ENCODE assay signal across 1 cellular context in genomic region chr1:212557739-212558664, GRCh38.
A peak's percentile ranks its signal among the peaks of the same experiment; 100 is the strongest.
TF ChIP-seq lines count a peak whose summit lies in the region.

No MANE protein-coding gene starts in this region.

TF ChIP-seq in K562, 482 proteins besides CTCF, POLR2A, EP300 and RAD21 (continued from another document and continues in another):
- TF ChIP-seq, protein P1, sequence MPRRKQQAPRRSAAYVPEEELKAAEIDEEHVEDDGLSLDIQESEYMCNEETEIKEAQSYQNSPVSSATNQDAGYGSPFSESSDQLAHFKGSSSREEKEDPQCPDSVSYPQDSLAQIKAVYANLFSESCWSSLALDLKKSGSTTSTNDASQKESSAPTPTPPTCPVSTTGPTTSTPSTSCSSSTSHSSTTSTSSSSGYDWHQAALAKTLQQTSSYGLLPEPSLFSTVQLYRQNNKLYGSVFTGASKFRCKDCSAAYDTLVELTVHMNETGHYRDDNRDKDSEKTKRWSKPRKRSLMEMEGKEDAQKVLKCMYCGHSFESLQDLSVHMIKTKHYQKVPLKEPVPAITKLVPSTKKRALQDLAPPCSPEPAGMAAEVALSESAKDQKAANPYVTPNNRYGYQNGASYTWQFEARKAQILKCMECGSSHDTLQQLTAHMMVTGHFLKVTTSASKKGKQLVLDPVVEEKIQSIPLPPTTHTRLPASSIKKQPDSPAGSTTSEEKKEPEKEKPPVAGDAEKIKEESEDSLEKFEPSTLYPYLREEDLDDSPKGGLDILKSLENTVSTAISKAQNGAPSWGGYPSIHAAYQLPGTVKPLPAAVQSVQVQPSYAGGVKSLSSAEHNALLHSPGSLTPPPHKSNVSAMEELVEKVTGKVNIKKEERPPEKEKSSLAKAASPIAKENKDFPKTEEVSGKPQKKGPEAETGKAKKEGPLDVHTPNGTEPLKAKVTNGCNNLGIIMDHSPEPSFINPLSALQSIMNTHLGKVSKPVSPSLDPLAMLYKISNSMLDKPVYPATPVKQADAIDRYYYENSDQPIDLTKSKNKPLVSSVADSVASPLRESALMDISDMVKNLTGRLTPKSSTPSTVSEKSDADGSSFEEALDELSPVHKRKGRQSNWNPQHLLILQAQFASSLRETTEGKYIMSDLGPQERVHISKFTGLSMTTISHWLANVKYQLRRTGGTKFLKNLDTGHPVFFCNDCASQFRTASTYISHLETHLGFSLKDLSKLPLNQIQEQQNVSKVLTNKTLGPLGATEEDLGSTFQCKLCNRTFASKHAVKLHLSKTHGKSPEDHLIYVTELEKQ (CRISPR knock-in tag; IDR thresholded peaks at IDR 0.05), result no peak
- TF ChIP-seq CUX1 (CRISPR knock-in tag; IDR thresholded peaks at IDR 0.05) (no peak; the same call in 1 of the 2 replicates), SOX6 (IDR thresholded peaks at IDR 0.05) (no peak; the same call in 1 of the 2 replicates), SMARCA5 (IDR thresholded peaks at IDR 0.05) (no peak), ZBTB8A (IDR thresholded peaks at IDR 0.05; ENCODE audit: partially characterized antibody) (no peak), TRIM25 (IDR thresholded peaks at IDR 0.05; ENCODE audit: borderline replicate concordance) (no peak), ZNF764 (CRISPR knock-in tag; IDR thresholded peaks at IDR 0.05; ENCODE audit: low read depth) (no peak), RBM14 (IDR thresholded peaks at IDR 0.05; ENCODE audit: borderline replicate concordance, insufficient read depth, low read depth, low read length) (no peak), WHSC1 (IDR thresholded peaks at IDR 0.05; ENCODE audit: low read length) (no peak), ASH1L (IDR thresholded peaks at IDR 0.05; ENCODE audit: borderline replicate concordance, low read depth, partially characterized antibody) (no peak), ZNF699 (CRISPR knock-in tag; IDR thresholded peaks at IDR 0.05; ENCODE audit: insufficient replicate concordance) (no peak), ZNF184 (CRISPR knock-in tag; IDR thresholded peaks at IDR 0.05) (no peak), CHD2 (IDR thresholded peaks at IDR 0.05; ENCODE audit: low read depth, low read length) (no peak), BRF1 (IDR thresholded peaks at IDR 0.05; ENCODE audit: borderline replicate concordance, extremely low read depth, insufficient read length) (no peak), KDM2B (CRISPR knock-in tag; IDR thresholded peaks at IDR 0.05) (no peak), ZBTB17 (CRISPR knock-in tag; IDR thresholded peaks at IDR 0.05) (0 out of 2 replicates have a peak, but pooled peaks have one; percentile 6), HNRNPLL (IDR thresholded peaks at IDR 0.05; ENCODE audit: low read depth, low read length, poor library complexity, severe bottlenecking) (peak; percentile 36), CEBPB (tag; IDR thresholded peaks at IDR 0.05) (no peak), BHLHE40 (IDR thresholded peaks at IDR 0.05; ENCODE audit: low read length) (no peak), NFXL1 (CRISPR knock-in tag; IDR thresholded peaks at IDR 0.05) (no peak), LEF1 (IDR thresholded peaks at IDR 0.05) (0 out of 2 replicates have a peak, but pooled peaks have one; percentile 19), ZNF561 (CRISPR knock-in tag; conservative IDR thresholded peaks at IDR 0.05) (no peak), SMAD1 (IDR thresholded peaks at IDR 0.05; ENCODE audit: low read depth, low read length, partially characterized antibody) (no peak), HBP1 (CRISPR knock-in tag; IDR thresholded peaks at IDR 0.05) (no peak), ATF7 (IDR thresholded peaks at IDR 0.05) (no peak), CTCFL (IDR thresholded peaks at IDR 0.05; ENCODE audit: borderline replicate concordance, insufficient read depth, low read depth, low read length, poor library complexity, severe bottlenecking) (peak; percentile 11), ZNF165 (CRISPR knock-in tag; IDR thresholded peaks at IDR 0.05; ENCODE audit: borderline replicate concordance) (no peak), ZEB2 (IDR thresholded peaks at IDR 0.05) (no peak), NR2C2 (CRISPR knock-in tag; IDR thresholded peaks at IDR 0.05) (peak; percentile 73; the same call in 1 of the 2 replicates), NR2C2 (tag; IDR thresholded peaks at IDR 0.05) (peak; percentile 93), GTF2F1 (IDR thresholded peaks at IDR 0.05; ENCODE audit: low read depth, low read length) (no peak), RBM22 (IDR thresholded peaks at IDR 0.05; ENCODE audit: low read depth, low read length, poor library complexity, severe bottlenecking) (peak; percentile 86), CC2D1A (IDR thresholded peaks at IDR 0.05) (no peak), CCNT2 (IDR thresholded peaks at IDR 0.05; ENCODE audit: borderline replicate concordance, extremely low read depth, insufficient read length, low read depth, low read length) (peak; percentile 37), CBX5 (IDR thresholded peaks at IDR 0.05; ENCODE audit: borderline replicate concordance, low read depth) (no peak), ESRRB (CRISPR knock-in tag; IDR thresholded peaks at IDR 0.05; ENCODE audit: borderline replicate concordance) (no peak), PCBP2 (IDR thresholded peaks at IDR 0.05; ENCODE audit: low read depth, low read length, poor library complexity, severe bottlenecking) (no peak), ZNF512 (tag; IDR thresholded peaks at IDR 0.05) (no peak), TCF3 (CRISPR knock-in tag; IDR thresholded peaks at IDR 0.05) (peak; percentile 22; the same call in 1 of the 2 replicates), KLF16 (IDR thresholded peaks at IDR 0.05) (peak; percentile 38; the same call in 1 of the 2 replicates)
- TF ChIP-seq, protein P2, sequence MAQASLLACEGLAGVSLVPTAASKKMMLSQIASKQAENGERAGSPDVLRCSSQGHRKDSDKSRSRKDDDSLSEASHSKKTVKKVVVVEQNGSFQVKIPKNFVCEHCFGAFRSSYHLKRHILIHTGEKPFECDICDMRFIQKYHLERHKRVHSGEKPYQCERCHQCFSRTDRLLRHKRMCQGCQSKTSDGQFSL (CRISPR knock-in tag; IDR thresholded peaks at IDR 0.05), result no peak
- TF ChIP-seq, protein P2 (tag; IDR thresholded peaks at IDR 0.05), result 0 out of 4 replicates have a peak, but pooled peaks of 1 of the 2 experiments have one; percentile 15
- TF ChIP-seq, protein P3, sequence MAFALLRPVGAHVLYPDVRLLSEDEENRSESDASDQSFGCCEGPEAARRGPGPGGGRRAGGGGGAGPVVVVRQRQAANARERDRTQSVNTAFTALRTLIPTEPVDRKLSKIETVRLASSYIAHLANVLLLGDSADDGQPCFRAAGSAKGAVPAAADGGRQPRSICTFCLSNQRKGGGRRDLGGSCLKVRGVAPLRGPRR (CRISPR knock-in tag; IDR thresholded peaks at IDR 0.05), result no peak; the same call in 1 of the 2 replicates
- TF ChIP-seq, protein P4, sequence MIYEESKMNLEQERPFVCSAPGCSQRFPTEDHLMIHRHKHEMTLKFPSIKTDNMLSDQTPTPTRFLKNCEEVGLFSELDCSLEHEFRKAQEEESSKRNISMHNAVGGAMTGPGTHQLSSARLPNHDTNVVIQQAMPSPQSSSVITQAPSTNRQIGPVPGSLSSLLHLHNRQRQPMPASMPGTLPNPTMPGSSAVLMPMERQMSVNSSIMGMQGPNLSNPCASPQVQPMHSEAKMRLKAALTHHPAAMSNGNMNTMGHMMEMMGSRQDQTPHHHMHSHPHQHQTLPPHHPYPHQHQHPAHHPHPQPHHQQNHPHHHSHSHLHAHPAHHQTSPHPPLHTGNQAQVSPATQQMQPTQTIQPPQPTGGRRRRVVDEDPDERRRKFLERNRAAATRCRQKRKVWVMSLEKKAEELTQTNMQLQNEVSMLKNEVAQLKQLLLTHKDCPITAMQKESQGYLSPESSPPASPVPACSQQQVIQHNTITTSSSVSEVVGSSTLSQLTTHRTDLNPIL (CRISPR knock-in tag; IDR thresholded peaks at IDR 0.05), result no peak
